In the genomic region with DNA sequence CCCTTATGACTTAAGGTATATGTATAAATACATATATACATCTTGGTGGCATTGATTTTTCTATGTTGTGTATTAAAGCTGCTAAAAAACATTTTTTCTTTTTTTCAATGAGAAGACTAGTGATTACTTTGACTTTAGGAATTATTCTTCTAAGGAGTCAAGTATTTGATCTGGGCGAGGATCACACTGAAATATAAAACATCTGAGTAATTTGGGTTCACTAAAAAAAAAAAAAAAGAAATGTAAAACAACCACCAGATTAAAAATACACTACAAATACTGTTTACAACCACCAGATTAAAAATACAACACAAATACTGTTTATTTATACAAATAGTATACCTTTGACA, we compare ENCODE assay signal across 24 cellular contexts. TPM values are rescaled to one million over a fixed set of nuclear protein-coding genes. Genes with fewer than 3 reads are reported as not detected.
A peak's percentile ranks its signal among the peaks of the same experiment; 100 is the strongest.
DNase-seq lines count a peak whose midpoint lies in the region; ATAC-seq and TF ChIP-seq lines count a peak whose summit lies in the region.
"Had no signal": no experiment of that assay in that cellular context is flagged by ENCODE, and none has a peak within 500 bp of the region (broad histone marks: within the 10 kb centered on the region; RNA-seq: fewer than 3 reads in every experiment).

No MANE protein-coding gene starts in this region.

- peaks cover 65% of the 10 kb centered on the region for H4K20me1 ChIP-seq in osteoblast (ENCODE audit: insufficient read depth, low read length)

- H3K4me3 ChIP-seq in osteoblast (ENCODE audit: insufficient read depth, low read length) = no peak overlapping the region
- H3K4me3 ChIP-seq: cardiac muscle cell, SJCRH30, tibial nerve had no signal

- peaks cover 66% of the 10 kb centered on the region for H3K4me1 Mint-ChIP-seq in activated naive CD4-positive, alpha-beta T cell treated with anti-CD3 and anti-CD28 coated beads, Interleukin-2, amount 50 U/mL, for 24 hours
- H3K4me1 Mint-ChIP-seq in effector memory CD8-positive, alpha-beta T cell (ENCODE audit: low read depth in 2 of 2) = peaks cover 20 to 40% of the 10 kb centered on the region in 2 donors

- H2AFZ ChIP-seq in osteoblast (ENCODE audit: low read length) = no peak overlapping the region

- ATAC-seq in effector memory CD8-positive, alpha-beta T cell (replicated peaks) = no peak
- ATAC-seq in GM18502 (IDR thresholded peaks at IDR 0.05; ENCODE audit: poor library complexity, unreplicated experiment) (no peak), GM21381 (IDR thresholded peaks at IDR 0.05; ENCODE audit: unreplicated experiment) (no peak), GM21619 (IDR thresholded peaks at IDR 0.05; ENCODE audit: unreplicated experiment) (no peak)
- ATAC-seq: Panc1 had no signal

- no peaks in the 10 kb centered on the region for H3K27me3 ChIP-seq in osteoblast (ENCODE audit: insufficient read depth, low read length)
- H3K27me3 ChIP-seq: cardiac muscle cell, SJCRH30, tibial nerve had no signal

- no peak for DNase-seq in activated naive CD4-positive, alpha-beta T cell treated with anti-CD3 and anti-CD28 coated beads, Interleukin-2, amount 50 U/mL, for 16 hours
- no peak for DNase-seq in effector memory CD8-positive, alpha-beta T cell
- no peak for DNase-seq in osteoblast (ENCODE audit: insufficient read length, low spot score, missing footprints)
- no peak for DNase-seq in NCI-H2029 treated with DMSO at 0.1 percent for 48 hours (lab: John Stamatoyannopoulos, UW)
- DNase-seq: activated CD4-positive, alpha-beta memory T cell treated with anti-CD3 and anti-CD28 coated beads, Interleukin-2, amount 10 ng/mL, durations not matched to agents 7 days and 5 days; activated naive CD4-positive, alpha-beta T cell; DMS53; GDM1; immature natural killer cell; KBM-7; NCI-H1436 treated with DMSO at 0.1 percent for 48 hours; NK-92 treated with Interleukin-12 subunit alpha and Interleukin-12 subunit beta, amount 100 ng/mL, for 24 hours; occipital lobe; SJCRH30 had no signal

- peaks cover 2% of the 10 kb centered on the region for H3K36me3 Mint-ChIP-seq in activated naive CD4-positive, alpha-beta T cell treated with anti-CD3 and anti-CD28 coated beads, Interleukin-2, amount 50 U/mL, for 24 hours
- H3K36me3 Mint-ChIP-seq in effector memory CD8-positive, alpha-beta T cell (ENCODE audit: insufficient read depth) = peaks cover 48% of the 10 kb centered on the region
- H3K36me3 Mint-ChIP-seq: immature natural killer cell had no signal

- H3K27ac ChIP-seq in osteoblast (ENCODE audit: low read depth, low read length) = peak overlapping the region; percentile 2
- H3K27ac ChIP-seq: cardiac muscle cell, SJCRH30 had no signal

- peak overlapping the region; percentile 43 for H3K4me3 Mint-ChIP-seq in activated naive CD4-positive, alpha-beta T cell treated with anti-CD3 and anti-CD28 coated beads, Interleukin-2, amount 50 U/mL, for 24 hours
- H3K4me3 Mint-ChIP-seq in effector memory CD8-positive, alpha-beta T cell = peak overlapping the region; percentile 40 to 64
- H3K4me3 Mint-ChIP-seq: activated CD4-positive, alpha-beta memory T cell treated with anti-CD3 and anti-CD28 coated beads, Interleukin-2, amount 10 ng/mL, durations not matched to agents 7 days and 5 days; dendritic cell treated with granulocyte-macrophage colony-stimulating factor and Interleukin-4, amounts not matched to agents 40 ng/mL and 50 ng/mL, for 4 days; memory B cell; stimulated activated naive CD8-positive, alpha-beta T cell treated with anti-CD3 and anti-CD28 coated beads, Interleukin-15, Interleukin-2, amounts not matched to agents 100 ng/mL and 50 ng/mL, for 24 hours had no signal

- peak overlapping the region; percentile 55 for H3K27ac Mint-ChIP-seq in activated naive CD4-positive, alpha-beta T cell treated with anti-CD3 and anti-CD28 coated beads, Interleukin-2, amount 50 U/mL, for 24 hours
- H3K27ac Mint-ChIP-seq in effector memory CD8-positive, alpha-beta T cell = peak overlapping the region; percentile 62 to 77
- H3K27ac Mint-ChIP-seq: activated CD4-positive, alpha-beta memory T cell treated with anti-CD3 and anti-CD28 coated beads, Interleukin-2, amount 10 ng/mL, durations not matched to agents 7 days and 5 days; memory B cell; stimulated activated naive CD8-positive, alpha-beta T cell treated with anti-CD3 and anti-CD28 coated beads, Interleukin-15, Interleukin-2, amounts not matched to agents 100 ng/mL and 50 ng/mL, for 24 hours had no signal

- no peaks in the 10 kb centered on the region for H3K9me3 Mint-ChIP-seq in activated naive CD4-positive, alpha-beta T cell treated with anti-CD3 and anti-CD28 coated beads, Interleukin-2, amount 50 U/mL, for 24 hours
- no peaks in the 10 kb centered on the region for H3K9me3 Mint-ChIP-seq in effector memory CD8-positive, alpha-beta T cell
- H3K9me3 Mint-ChIP-seq: activated CD4-positive, alpha-beta memory T cell treated with anti-CD3 and anti-CD28 coated beads, Interleukin-2, amount 10 ng/mL, durations not matched to agents 7 days and 5 days; dendritic cell treated with granulocyte-macrophage colony-stimulating factor and Interleukin-4, amounts not matched to agents 40 ng/mL and 50 ng/mL, for 4 days; immature natural killer cell; memory B cell; stimulated activated naive CD8-positive, alpha-beta T cell treated with anti-CD3 and anti-CD28 coated beads, Interleukin-15, Interleukin-2, amounts not matched to agents 100 ng/mL and 50 ng/mL, for 24 hours had no signal

- no peak for TF ChIP-seq CTCF in osteoblast (IDR thresholded peaks at IDR 0.05; ENCODE audit: extremely low read depth, low read depth, low read length)

- peaks cover 10% of the 10 kb centered on the region for H3K36me3 ChIP-seq in osteoblast (ENCODE audit: insufficient read depth, low read length)
- H3K36me3 ChIP-seq: cardiac muscle cell had no signal

- no peaks in the 10 kb centered on the region for H3K27me3 Mint-ChIP-seq in activated naive CD4-positive, alpha-beta T cell treated with anti-CD3 and anti-CD28 coated beads, Interleukin-2, amount 50 U/mL, for 24 hours
- H3K27me3 Mint-ChIP-seq in effector memory CD8-positive, alpha-beta T cell = no peaks in the 10 kb centered on the region
- H3K27me3 Mint-ChIP-seq: activated CD4-positive, alpha-beta memory T cell treated with anti-CD3 and anti-CD28 coated beads, Interleukin-2, amount 10 ng/mL, durations not matched to agents 7 days and 5 days; dendritic cell treated with granulocyte-macrophage colony-stimulating factor and Interleukin-4, amounts not matched to agents 40 ng/mL and 50 ng/mL, for 4 days; memory B cell; stimulated activated naive CD8-positive, alpha-beta T cell treated with anti-CD3 and anti-CD28 coated beads, Interleukin-15, Interleukin-2, amounts not matched to agents 100 ng/mL and 50 ng/mL, for 24 hours had no signal

- no peaks in the 10 kb centered on the region for H3K9me3 ChIP-seq in osteoblast (ENCODE audit: low read depth, low read length)
- H3K9me3 ChIP-seq: SJCRH30, tibial nerve had no signal

- H3K4me2 ChIP-seq in osteoblast (ENCODE audit: insufficient read depth, low read length) = no peak overlapping the region

- H3K79me2 ChIP-seq in osteoblast (ENCODE audit: insufficient read depth, low read length) = peaks cover 86% of the 10 kb centered on the region

- H3K4me1 ChIP-seq in osteoblast (ENCODE audit: insufficient read depth, low read length) = peaks cover 39% of the 10 kb centered on the region

RNA-seq across cellular contexts. Expression of a gene that starts 9.0 kb away (rescaled TPM):
- 40.9 and 43.9 TPM in 2 replicates for total RNA-seq in osteoblast
